Comparison of ENCODE assay signal across 1 cellular context in genomic region chr20:44609511-44610312, GRCh38.
TF ChIP-seq lines count a peak whose summit lies in the region.

No MANE protein-coding gene starts in this region.

TF ChIP-seq in IMR-90, 13 proteins besides CTCF, POLR2A, EP300 and RAD21 (continued from another document):
- TF ChIP-seq NFE2L2 (IDR thresholded peaks at IDR 0.05; ENCODE audit: low read depth, low read length): 0 out of 2 replicates have a peak, but pooled peaks have one; percentile 9
- no peak for TF ChIP-seq FOS (IDR thresholded peaks at IDR 0.05; ENCODE audit: low read depth, low read length)
- TF ChIP-seq CHD1 (IDR thresholded peaks at IDR 0.05; ENCODE audit: low read depth, low read length): no peak; the same call in 1 of the 2 replicates
- TF ChIP-seq MAZ (IDR thresholded peaks at IDR 0.05; ENCODE audit: borderline replicate concordance, low read depth, low read length): peak; percentile 55; the same call in 1 of the 2 replicates
